In genomic region chr6:26173836-26174144, GRCh38 we compare ENCODE assay signal across 9 cellular contexts.
DNase-seq lines count a peak whose midpoint lies in the region; ATAC-seq and TF ChIP-seq lines count a peak whose summit lies in the region.
"Had no signal": no experiment of that assay in that cellular context is flagged by ENCODE, and none has a peak within 500 bp of the region (broad histone marks: within the 10 kb centered on the region; RNA-seq: fewer than 3 reads in every experiment).

No MANE protein-coding gene starts in this region.

- H3K9ac ChIP-seq in SK-N-MC (ENCODE audit: insufficient read length): no peak overlapping the region

- TF ChIP-seq EP300 in esophagus muscularis mucosa (IDR thresholded peaks at IDR 0.05): no peak
- no peak for TF ChIP-seq EP300 in transverse colon (IDR thresholded peaks at IDR 0.05; ENCODE audit: low read depth)

- H3K27ac ChIP-seq in SK-N-MC (peak overlapping the region; percentile 97), esophagus muscularis mucosa (replicated peaks in 1 of 4) (peak overlapping the region in 3 of 4 donors; percentile 94 to 98 (median 98)), transverse colon (peak overlapping the region; percentile 95 to 99 (median 98)), tibial artery (peak overlapping the region in 1 of 2 donors; percentile 98)

- WGBS in esophagus muscularis mucosa: 94% methylated on average over 4 of the region's 4 CpGs
- 91 to 93% methylated on average over 4 of the region's 4 CpGs for WGBS in transverse colon (ENCODE audit: low coverage in 1 of 2), 2 donors

- ATAC-seq in HG03159 (IDR thresholded peaks at IDR 0.05; ENCODE audit: unreplicated experiment): no peak

- TF ChIP-seq POLR2A in esophagus muscularis mucosa (IDR thresholded peaks at IDR 0.05; ENCODE audit: low read depth) (no peak), transverse colon (IDR thresholded peaks at IDR 0.05) (no peak)

- no peaks in the 10 kb centered on the region for H3K9me3 ChIP-seq in SK-N-MC (ENCODE audit: low read depth, low read length)
- H3K9me3 ChIP-seq in esophagus muscularis mucosa: no peaks in the 10 kb centered on the region
- H3K9me3 ChIP-seq in transverse colon: no peaks in the 10 kb centered on the region
- H3K9me3 ChIP-seq in tibial artery: no peaks in the 10 kb centered on the region

- intact Hi-C loops in esophagus muscularis mucosa (cut with DNase I) (loop anchor here (5.0 kb wide), 2 partner anchors 44 to 46 kb away; a partner anchor contains a TSS), transverse colon (cut with DNase I; ENCODE audit: low total_unique reads) (loop anchor here (5.0 kb wide), 1 partner anchor 1654 kb away; no protein-coding TSS in a partner anchor), tibial artery (cut with DNase I; ENCODE audit: low total_unique reads) (no loop called here)

- H3K4me3 ChIP-seq in SK-N-MC (peak overlapping the region; percentile 39; the same call in 1 of the 2 replicates), esophagus muscularis mucosa (no peak overlapping the region), transverse colon (no peak overlapping the region), tibial artery (no peak overlapping the region)

- TF ChIP-seq CTCF in esophagus muscularis mucosa (IDR thresholded peaks at IDR 0.05) (no peak), transverse colon (IDR thresholded peaks at IDR 0.05) (no peak), tibial artery (IDR thresholded peaks at IDR 0.05) (no peak)

- peaks cover 15 to 23% (median 18%) of the 10 kb centered on the region in 4 donors for H3K4me1 ChIP-seq in esophagus muscularis mucosa
- peaks cover 4 to 27% (median 9%) of the 10 kb centered on the region in 4 donors for H3K4me1 ChIP-seq in transverse colon
- peaks cover 0 to 9% (median 2%) of the 10 kb centered on the region in 4 donors for H3K4me1 ChIP-seq in tibial artery

- in situ Hi-C loops in transverse colon (cut with MboI; ENCODE audit: low pct_ligation_motif_present in 1 of 4, low pct_unique_long_range_greater_than_20kb in 1 of 4, low sequenced_read_pairs in 3 of 4): loop anchor here in 1 of 4 donors (25.0 kb wide), 1 partner anchor 964 kb away; a partner anchor contains a TSS

- DNase-seq in activated effector memory CD4-positive, alpha-beta T cell treated with anti-CD3 and anti-CD28 coated beads, Interleukin-2, amount 50 U/mL, for 16 hours: peak; percentile 56
- DNase-seq in activated effector memory CD4-positive, alpha-beta T cell treated with Interleukin-2 at 50 U/mL for 16 hours: no peak
- DNase-seq in SK-N-MC (ENCODE audit: low read depth, low spot score) (no peak), esophagus muscularis mucosa (ENCODE audit: extremely low spot score) (no peak), transverse colon (no peak), NCI-H526 treated with DMSO at 0.1 percent for 48 hours (lab: John Stamatoyannopoulos, UW) (no peak), tibial artery (no peak)
- DNase-seq: dorsolateral prefrontal cortex had no signal

- H3K27me3 ChIP-seq in esophagus muscularis mucosa: no peaks in the 10 kb centered on the region
- no peaks in the 10 kb centered on the region for H3K27me3 ChIP-seq in transverse colon
- H3K27me3 ChIP-seq in tibial artery: no peaks in the 10 kb centered on the region
- H3K27me3 ChIP-seq: dorsolateral prefrontal cortex had no signal

- H3K36me3 ChIP-seq in SK-N-MC (ENCODE audit: insufficient read depth, low read length) (no peaks in the 10 kb centered on the region), esophagus muscularis mucosa (no peaks in the 10 kb centered on the region), transverse colon (no peaks in the 10 kb centered on the region), tibial artery (no peaks in the 10 kb centered on the region)
